ENCODE assay signal across 11 cellular contexts in the genomic region with DNA sequence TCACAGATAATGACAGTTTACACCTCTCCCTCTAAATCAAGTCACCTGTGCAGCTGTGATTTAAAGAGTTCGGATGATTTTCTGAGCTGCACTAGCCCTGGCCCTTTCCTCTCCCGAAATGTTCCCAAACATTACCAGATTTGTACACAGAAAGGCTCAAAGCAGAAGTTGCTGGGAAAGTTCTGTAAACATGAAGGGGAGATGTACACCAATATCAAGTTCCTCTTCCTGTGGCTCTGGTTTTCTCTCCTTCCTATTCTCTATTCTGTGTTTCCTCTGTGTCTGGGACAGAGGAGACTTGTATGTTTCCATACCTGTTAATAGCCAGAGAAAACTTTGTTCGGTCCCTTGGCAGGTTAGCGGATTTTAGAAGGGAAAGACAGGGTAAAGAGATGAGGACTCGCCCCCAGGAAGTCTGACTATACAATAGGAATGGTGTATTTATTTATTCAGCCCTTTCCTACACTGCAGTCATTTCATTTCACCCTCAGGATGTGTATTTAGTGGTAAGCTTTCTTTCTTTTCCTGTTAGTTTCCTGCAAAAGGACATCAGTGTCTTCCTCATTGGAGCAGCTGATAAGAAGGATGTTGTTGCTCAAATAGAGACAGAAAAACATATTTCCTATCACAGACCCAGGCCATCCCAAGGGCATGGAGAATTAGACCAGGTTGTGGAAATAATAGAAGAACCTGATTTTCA. TPM values are rescaled to one million over a fixed set of nuclear protein-coding genes. Genes with fewer than 3 reads are reported as not detected.
DNase-seq lines count a peak whose midpoint lies in the region; ATAC-seq, FAIRE-seq and TF ChIP-seq lines count a peak whose summit lies in the region.
"Had no signal": no experiment of that assay in that cellular context is flagged by ENCODE, and none has a peak within 500 bp of the region (broad histone marks: within the 10 kb centered on the region; RNA-seq: fewer than 3 reads in every experiment).

No MANE protein-coding gene starts in this region.

- TF ChIP-seq POLR2A in H54 (IDR thresholded peaks at IDR 0.05; ENCODE audit: low read depth, low read length) = no peak

- CTCF ChIA-PET in naive thymus-derived CD4-positive, alpha-beta T cell (lab: Charles Lee) = interaction anchor here (0.6 to 6.6 kb wide), 2 partner anchors 171 kb away, joined by 4 to 117 read pairs; no protein-coding TSS in a partner anchor

- no peaks in the 10 kb centered on the region for H3K9me3 Mint-ChIP-seq in naive thymus-derived CD4-positive, alpha-beta T cell
- H3K9me3 Mint-ChIP-seq: stimulated activated naive CD8-positive, alpha-beta T cell treated with anti-CD3 and anti-CD28 coated beads, Interleukin-15, amount 100 ng/mL, for 72 hours had no signal

- peak; percentile 78 for DNase-seq in CD1c-positive myeloid dendritic cell (ENCODE audit: extremely low spot score)
- peak; percentile 69 for DNase-seq in MV-4-11 (lab: John Stamatoyannopoulos, UW)
- DNase-seq in naive thymus-derived CD4-positive, alpha-beta T cell = no peak
- DNase-seq in OCI-M2 (lab: John Stamatoyannopoulos, UW; ENCODE audit: unreplicated experiment) = no peak
- no peak for DNase-seq in H54 (ENCODE audit: insufficient read length, low spot score)
- no peak for DNase-seq in NCI-H187 (lab: John Stamatoyannopoulos, UW)
- DNase-seq: DMS 273 treated with DMSO at 0.1 percent for 48 hours; NCI-H1930; stimulated activated naive CD8-positive, alpha-beta T cell treated with anti-CD3 and anti-CD28 coated beads, Interleukin-15, amount 100 ng/mL, for 72 hours had no signal

- H3K27me3 Mint-ChIP-seq in naive thymus-derived CD4-positive, alpha-beta T cell = no peaks in the 10 kb centered on the region

- H3K27ac Mint-ChIP-seq in naive thymus-derived CD4-positive, alpha-beta T cell = peak overlapping the region in 6 of 9 donors; percentile 12 to 82 (median 44)

- H3K36me3 Mint-ChIP-seq in naive thymus-derived CD4-positive, alpha-beta T cell = no peaks in the 10 kb centered on the region

- peaks cover 0 to 13% of the 10 kb centered on the region in 2 donors for H3K4me1 ChIP-seq in naive thymus-derived CD4-positive, alpha-beta T cell (ENCODE audit: control insufficient read depth in 2 of 2, insufficient read depth in 2 of 2, low read length in 2 of 2)

- no peak overlapping the region for H3K4me3 ChIP-seq in naive thymus-derived CD4-positive, alpha-beta T cell (ENCODE audit: low read length)

- no peaks in the 10 kb centered on the region for H3K27me3 ChIP-seq in naive thymus-derived CD4-positive, alpha-beta T cell (ENCODE audit: control insufficient read depth in 2 of 2, insufficient read depth in 2 of 2, low read length in 2 of 2)

- peaks cover 17 to 52% (median 26%) of the 10 kb centered on the region in 7 donors for H3K4me1 Mint-ChIP-seq in naive thymus-derived CD4-positive, alpha-beta T cell

- no peaks in the 10 kb centered on the region for H3K36me3 ChIP-seq in naive thymus-derived CD4-positive, alpha-beta T cell (ENCODE audit: control insufficient read depth in 2 of 3, insufficient read depth in 3 of 3, low read length in 3 of 3)

- H3K9me3 ChIP-seq in naive thymus-derived CD4-positive, alpha-beta T cell (ENCODE audit: control insufficient read depth in 2 of 3, low read length in 3 of 3) = no peaks in the 10 kb centered on the region

- no peak for ATAC-seq in naive thymus-derived CD4-positive, alpha-beta T cell
- ATAC-seq in HG02981 (IDR thresholded peaks at IDR 0.05; ENCODE audit: unreplicated experiment) = no peak
- ATAC-seq: stimulated activated naive CD8-positive, alpha-beta T cell treated with anti-CD3 and anti-CD28 coated beads, Interleukin-15, amount 100 ng/mL, for 72 hours had no signal

- intact Hi-C loops in naive thymus-derived CD4-positive, alpha-beta T cell (cut with micrococcal nuclease) = no loop called here

- POLR2A ChIA-PET in naive thymus-derived CD4-positive, alpha-beta T cell (lab: Charles Lee) = interaction anchor here (0.6 to 0.7 kb wide), 2 partner anchors 251 to 330 kb away, joined by 3 to 4 read pairs; a partner anchor contains a TSS

- peak overlapping the region in 5 of 10 donors; percentile 1 to 29 (median 17) for H3K4me3 Mint-ChIP-seq in naive thymus-derived CD4-positive, alpha-beta T cell

- H3K27ac ChIP-seq in cingulate gyrus (ENCODE audit: low read depth, low read length) = peak overlapping the region; percentile 33
- H3K27ac ChIP-seq in naive thymus-derived CD4-positive, alpha-beta T cell (ENCODE audit: low read depth, low read length) = no peak overlapping the region

- FAIRE-seq in H54 (lab: Jason Lieb, UNC) = no peak

RNA-seq across cellular contexts. Expression of a gene that starts 7.6 kb away (rescaled TPM):
- total RNA-seq in naive thymus-derived CD4-positive, alpha-beta T cell = 10 to 100 TPM; 48.9 to 90.6 (median 49.4) TPM
- polyA plus RNA-seq in naive thymus-derived CD4-positive, alpha-beta T cell = 10 to 100 TPM; 32.7 to 44.5 TPM

RNA-seq across cellular contexts. Expression of a gene that starts 24.8 kb away (rescaled TPM):
- total RNA-seq in naive thymus-derived CD4-positive, alpha-beta T cell = 10 to 100 TPM; 20.6 to 40.3 (median 28.0) TPM
- polyA plus RNA-seq in naive thymus-derived CD4-positive, alpha-beta T cell = 10 to 100 TPM; 33.8 to 44.2 TPM

Comparison
In these comparisons a context has a peak if more than half of its experiments do, and no peak if none do; other contexts are left out.
1. DNase-seq: peak in CD1c-positive myeloid dendritic cell (single experiment) and MV-4-11 (single experiment); none in naive thymus-derived CD4-positive, alpha-beta T cell (0 of 9), OCI-M2 (single experiment), H54 (single experiment) and NCI-H187 (0 of 2).